Comparison of ENCODE assay signal across 1 cellular context in the genomic region with DNA sequence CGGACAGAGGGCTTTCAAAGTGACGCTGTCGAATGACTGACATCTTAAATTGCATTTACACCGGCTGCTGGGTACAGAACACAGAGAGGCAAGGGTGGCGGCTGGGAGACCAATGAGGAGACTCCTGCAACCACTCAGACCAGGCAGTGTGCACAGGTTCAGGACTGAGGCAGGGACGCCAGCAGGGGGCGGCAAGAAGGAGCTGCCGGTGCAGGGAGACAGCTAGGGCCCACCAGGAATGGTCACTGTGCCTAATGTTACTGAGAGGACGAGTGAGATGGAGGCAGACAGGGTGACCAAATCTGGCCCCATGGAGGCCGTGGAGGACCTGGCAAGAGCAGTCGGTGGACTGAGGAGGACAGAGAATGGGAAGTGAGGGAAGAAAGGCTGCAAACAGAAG.
TF ChIP-seq lines count a peak whose summit lies in the region.

No MANE protein-coding gene starts in this region.

TF ChIP-seq in GM12878, 131 proteins besides CTCF, POLR2A, EP300 and RAD21:
- TF ChIP-seq MYB (IDR thresholded peaks at IDR 0.05; ENCODE audit: borderline replicate concordance, low read depth, low read length) (no peak), SMC3 (IDR thresholded peaks at IDR 0.05; ENCODE audit: borderline replicate concordance, low read length) (peak; percentile 32; the same call in 1 of the 2 replicates), CBX5 (IDR thresholded peaks at IDR 0.05; ENCODE audit: low read depth) (no peak)
TF ChIP-seq in GM12878: peak in this region for 1.
